Comparison of ENCODE assay signal across 35 cellular contexts in genomic region chr10:89338717-89339116, GRCh38. TPM values are rescaled to one million over a fixed set of nuclear protein-coding genes. Genes with fewer than 3 reads are reported as not detected.
"Had no signal": no experiment of that assay in that cellular context is flagged by ENCODE, and none has a peak within 500 bp of the region (broad histone marks: within the 10 kb centered on the region; RNA-seq: fewer than 3 reads in every experiment).

No MANE protein-coding gene starts in this region.

- H3K9me3 ChIP-seq: esophagus squamous epithelium, neutrophil, tibial artery, upper lobe of right lung had no signal

- H3K27ac ChIP-seq: esophagus squamous epithelium, neutrophil, skin epidermis, tibial artery, upper lobe of right lung, VCaP had no signal

- H3K4me3 Mint-ChIP-seq: activated CD4-positive, alpha-beta memory T cell treated with anti-CD3 and anti-CD28 coated beads for 36 hours; activated CD4-positive, alpha-beta T cell treated with anti-CD3 and anti-CD28 coated beads, Interleukin-2, amount 10 ng/mL, durations not matched to agents 24 days and 14 days; activated T-cell treated with anti-CD3 and anti-CD28 coated beads, Interleukin-2, amount 50 U/mL, for 24 hours; dendritic cell treated with granulocyte-macrophage colony-stimulating factor and Interleukin-4, amounts not matched to agents 40 ng/mL and 50 ng/mL, for 4 days; nephron; stimulated activated naive CD8-positive, alpha-beta T cell treated with anti-CD3 and anti-CD28 coated beads, Interleukin-15, Interleukin-2, amounts not matched to agents 100 ng/mL and 50 ng/mL, for 24 hours; T-helper 1 cell treated with Interleukin-12 subunit alpha and Interleukin-12 subunit beta and Interleukin-4 antibody, amounts not matched to agents 30 μg/mL and 1 μg/mL, for 36 hours had no signal

- H3K4me3 ChIP-seq: esophagus squamous epithelium, lung, skin epidermis, tibial artery, upper lobe of right lung had no signal

- DNase-seq: activated CD4-positive, alpha-beta memory T cell treated with anti-CD3 and anti-CD28 coated beads for 36 hours; activated CD4-positive, alpha-beta T cell treated with anti-CD3 and anti-CD28 coated beads, Interleukin-2, amount 10 ng/mL, durations not matched to agents 24 days and 14 days; activated CD8-positive, alpha-beta memory T cell treated with anti-CD3 and anti-CD28 coated beads, Interleukin-2, amount 50 U/mL, for 48 hours; activated gamma-delta T cell treated with Interleukin-2 at 50 U/mL for 16 hours; activated naive CD4-positive, alpha-beta T cell treated with anti-CD3 and anti-CD28 coated beads, Interleukin-2, amount 50 U/mL, for 16 hours; activated T-cell treated with anti-CD3 and anti-CD28 coated beads, Interleukin-2, amount 50 U/mL, for 24 hours; amniotic stem cell; caudate nucleus; effector CD4-positive, alpha-beta T cell; esophagus squamous epithelium; foreskin melanocyte; kidney glomerular epithelial cell; stimulated activated CD4-positive, alpha-beta T cell treated with anti-CD3 and anti-CD28 coated beads, Interleukin-12 subunit alpha, Interleukin-12 subunit beta, amount 100 ng/mL, for 4 hours; stimulated activated CD4-positive, alpha-beta T cell treated with anti-CD3 and anti-CD28 coated beads, Interleukin-4, amount 100 ng/mL, for 1 hour; SW 1271; T-helper 9 cell; tibial artery; upper lobe of right lung had no signal

- ATAC-seq: left lobe of liver, sciatic nerve, upper lobe of right lung had no signal

- H3K9me3 Mint-ChIP-seq: activated CD4-positive, alpha-beta memory T cell treated with anti-CD3 and anti-CD28 coated beads for 36 hours; activated CD4-positive, alpha-beta T cell treated with anti-CD3 and anti-CD28 coated beads, Interleukin-2, amount 10 ng/mL, durations not matched to agents 24 days and 14 days; activated T-cell treated with anti-CD3 and anti-CD28 coated beads, Interleukin-2, amount 50 U/mL, for 24 hours; dendritic cell treated with granulocyte-macrophage colony-stimulating factor and Interleukin-4, amounts not matched to agents 40 ng/mL and 50 ng/mL, for 4 days; nephron; stimulated activated naive CD8-positive, alpha-beta T cell treated with anti-CD3 and anti-CD28 coated beads, Interleukin-15, Interleukin-2, amounts not matched to agents 100 ng/mL and 50 ng/mL, for 24 hours; T-helper 1 cell treated with Interleukin-12 subunit alpha and Interleukin-12 subunit beta and Interleukin-4 antibody, amounts not matched to agents 30 μg/mL and 1 μg/mL, for 36 hours had no signal

- H3K27me3 ChIP-seq: esophagus squamous epithelium, neutrophil, tibial artery, upper lobe of right lung had no signal

- H3K27ac Mint-ChIP-seq: activated CD4-positive, alpha-beta memory T cell treated with anti-CD3 and anti-CD28 coated beads for 36 hours; activated CD4-positive, alpha-beta T cell treated with anti-CD3 and anti-CD28 coated beads, Interleukin-2, amount 10 ng/mL, durations not matched to agents 24 days and 14 days; activated T-cell treated with anti-CD3 and anti-CD28 coated beads, Interleukin-2, amount 50 U/mL, for 24 hours; dendritic cell treated with granulocyte-macrophage colony-stimulating factor and Interleukin-4, amounts not matched to agents 40 ng/mL and 50 ng/mL, for 4 days; nephron; stimulated activated naive CD8-positive, alpha-beta T cell treated with anti-CD3 and anti-CD28 coated beads, Interleukin-15, Interleukin-2, amounts not matched to agents 100 ng/mL and 50 ng/mL, for 24 hours; T-helper 1 cell treated with Interleukin-12 subunit alpha and Interleukin-12 subunit beta and Interleukin-4 antibody, amounts not matched to agents 30 μg/mL and 1 μg/mL, for 36 hours had no signal

- FAIRE-seq: TTC549 had no signal

RNA-seq across cellular contexts. Expression of gene IFIT1B, which starts 39.1 kb away (rescaled TPM):
- total RNA-seq: activated CD4-positive, alpha-beta memory T cell treated with anti-CD3 and anti-CD28 coated beads for 36 hours; activated CD4-positive, alpha-beta T cell treated with anti-CD3 and anti-CD28 coated beads, Interleukin-2, amount 10 ng/mL, durations not matched to agents 24 days and 14 days; activated CD8-positive, alpha-beta memory T cell treated with anti-CD3 and anti-CD28 coated beads for 36 hours; esophagus squamous epithelium; glomerular endothelial cell; left lobe of liver; mucosa of gallbladder; osteocyte; renal cortical epithelial cell; subcutaneous adipose tissue; upper lobe of right lung had no signal
- polyA plus RNA-seq: lung had no signal
